ENCODE assay signal across 1 cellular context in the genomic region with DNA sequence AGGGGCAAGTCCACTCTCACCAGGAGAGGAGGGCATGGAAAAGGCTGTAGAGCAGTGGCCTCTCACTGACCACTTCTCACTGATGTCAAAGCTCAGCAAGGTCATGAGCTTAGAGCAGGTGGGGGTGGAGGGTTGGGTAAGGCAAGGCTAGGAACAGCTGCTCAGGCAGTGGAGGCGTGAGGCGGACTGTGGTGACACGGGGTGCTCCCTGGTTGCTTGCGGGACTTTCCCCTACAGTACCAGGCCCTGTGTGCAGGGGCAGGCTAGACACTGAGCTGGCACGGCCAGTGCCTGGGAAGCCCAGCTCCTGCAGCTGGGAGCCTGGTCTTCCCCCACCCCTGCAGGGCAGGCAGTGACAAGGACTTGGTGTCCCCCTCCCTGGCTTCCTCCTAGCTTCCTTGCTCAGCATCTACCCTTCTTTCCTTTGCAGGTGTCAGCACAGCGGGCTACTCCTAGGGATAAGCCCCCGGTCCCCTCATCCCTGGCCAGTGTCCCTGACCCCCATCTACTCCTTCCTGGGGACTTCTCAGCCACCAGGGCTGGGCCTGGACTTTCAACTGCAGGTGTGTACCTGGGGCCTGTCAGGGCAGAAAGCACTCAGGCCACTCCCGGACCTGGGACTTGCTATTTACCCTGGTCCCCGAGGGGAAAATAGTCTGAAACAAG.
TF ChIP-seq lines count a peak whose summit lies in the region.

No MANE protein-coding gene starts in this region.

TF ChIP-seq in HepG2, 621 proteins besides CTCF, POLR2A, EP300 and RAD21 (continued from another document):
- no peak for TF ChIP-seq ZNF513 (CRISPR knock-in tag; conservative IDR thresholded peaks at IDR 0.05)
- peak; percentile 17; the same call in 1 of the 2 replicates for TF ChIP-seq NR2C2 (CRISPR knock-in tag; IDR thresholded peaks at IDR 0.05; ENCODE audit: borderline replicate concordance)
- TF ChIP-seq SP2 (CRISPR knock-in tag; IDR thresholded peaks at IDR 0.05): no peak
- no peak for TF ChIP-seq ZSCAN12 (CRISPR knock-in tag; IDR thresholded peaks at IDR 0.05)
- TF ChIP-seq ZC3H4 (CRISPR knock-in tag; IDR thresholded peaks at IDR 0.05; ENCODE audit: borderline replicate concordance): no peak
- no peak for TF ChIP-seq ZNF326 (CRISPR knock-in tag; IDR thresholded peaks at IDR 0.05; ENCODE audit: borderline replicate concordance)
- TF ChIP-seq ZNF710 (CRISPR knock-in tag; IDR thresholded peaks at IDR 0.05; ENCODE audit: borderline replicate concordance): 0 out of 2 replicates have a peak, but pooled peaks have one; percentile 40
- TF ChIP-seq HNRNPLL (IDR thresholded peaks at IDR 0.05; ENCODE audit: low read depth, low read length, poor library complexity, severe bottlenecking): no peak
- TF ChIP-seq, protein P1, sequence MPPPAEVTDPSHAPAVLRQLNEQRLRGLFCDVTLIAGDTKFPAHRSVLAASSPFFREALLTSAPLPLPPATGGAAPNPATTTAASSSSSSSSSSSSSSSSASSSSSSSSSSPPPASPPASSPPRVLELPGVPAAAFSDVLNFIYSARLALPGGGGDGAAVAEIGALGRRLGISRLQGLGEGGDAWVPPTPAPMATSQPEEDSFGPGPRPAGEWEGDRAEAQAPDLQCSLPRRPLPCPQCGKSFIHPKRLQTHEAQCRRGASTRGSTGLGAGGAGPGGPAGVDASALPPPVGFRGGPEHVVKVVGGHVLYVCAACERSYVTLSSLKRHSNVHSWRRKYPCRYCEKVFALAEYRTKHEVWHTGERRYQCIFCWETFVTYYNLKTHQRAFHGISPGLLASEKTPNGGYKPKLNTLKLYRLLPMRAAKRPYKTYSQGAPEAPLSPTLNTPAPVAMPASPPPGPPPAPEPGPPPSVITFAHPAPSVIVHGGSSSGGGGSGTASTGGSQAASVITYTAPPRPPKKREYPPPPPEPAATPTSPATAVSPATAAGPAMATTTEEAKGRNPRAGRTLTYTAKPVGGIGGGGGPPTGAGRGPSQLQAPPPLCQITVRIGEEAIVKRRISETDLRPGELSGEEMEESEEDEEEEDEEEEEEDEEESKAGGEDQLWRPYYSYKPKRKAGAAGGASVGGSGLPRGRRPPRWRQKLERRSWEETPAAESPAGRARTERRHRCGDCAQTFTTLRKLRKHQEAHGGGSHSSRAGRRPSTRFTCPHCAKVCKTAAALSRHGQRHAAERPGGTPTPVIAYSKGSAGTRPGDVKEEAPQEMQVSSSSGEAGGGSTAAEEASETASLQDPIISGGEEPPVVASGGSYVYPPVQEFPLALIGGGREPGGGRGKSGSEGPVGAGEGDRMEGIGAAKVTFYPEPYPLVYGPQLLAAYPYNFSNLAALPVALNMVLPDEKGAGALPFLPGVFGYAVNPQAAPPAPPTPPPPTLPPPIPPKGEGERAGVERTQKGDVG (CRISPR knock-in tag; IDR thresholded peaks at IDR 0.05; ENCODE audit: borderline replicate concordance): peak; percentile 63; the same call in 1 of the 2 replicates
- TF ChIP-seq ZNF101 (CRISPR knock-in tag; IDR thresholded peaks at IDR 0.05; ENCODE audit: borderline replicate concordance, low read depth): no peak
- TF ChIP-seq FUBP1 (CRISPR knock-in tag; IDR thresholded peaks at IDR 0.05; ENCODE audit: borderline replicate concordance): no peak; the same call in 1 of the 2 replicates
- no peak for TF ChIP-seq LCORL (IDR thresholded peaks at IDR 0.05)
- TF ChIP-seq LCORL (CRISPR knock-in tag; IDR thresholded peaks at IDR 0.05): peak; percentile 24; the same call in 1 of the 2 replicates
- TF ChIP-seq ZBTB1 (CRISPR knock-in tag; IDR thresholded peaks at IDR 0.05; ENCODE audit: borderline replicate concordance): no peak
- TF ChIP-seq ZNF775 (CRISPR knock-in tag; IDR thresholded peaks at IDR 0.05; ENCODE audit: borderline replicate concordance): no peak
- TF ChIP-seq ARID5B (CRISPR knock-in tag; IDR thresholded peaks at IDR 0.05): peak; percentile 26; the same call in 1 of the 2 replicates
- TF ChIP-seq AGO1 (IDR thresholded peaks at IDR 0.05; ENCODE audit: low read depth, low read length, poor library complexity, severe bottlenecking): peak; percentile 80
- no peak for TF ChIP-seq NR2F1 (CRISPR knock-in tag; IDR thresholded peaks at IDR 0.05)
- TF ChIP-seq BRCA1 (CRISPR knock-in tag; IDR thresholded peaks at IDR 0.05): no peak
